In genomic region chr3:58994746-58995330, GRCh38 we compare ENCODE assay signal across 9 cellular contexts. TPM values are rescaled to one million over a fixed set of nuclear protein-coding genes. Genes with fewer than 3 reads are reported as not detected.
A peak's percentile ranks its signal among the peaks of the same experiment; 100 is the strongest.
DNase-seq lines count a peak whose midpoint lies in the region; ATAC-seq and TF ChIP-seq lines count a peak whose summit lies in the region.
"Had no signal": no experiment of that assay in that cellular context is flagged by ENCODE, and none has a peak within 500 bp of the region (broad histone marks: within the 10 kb centered on the region; RNA-seq: fewer than 3 reads in every experiment).

No MANE protein-coding gene starts in this region.

- in situ Hi-C loops in GM13977 (cut with MboI; ENCODE audit: low pct_unique_long_range_greater_than_20kb, low sequenced_read_pairs, unreplicated experiment) = no loop called here

- no peak overlapping the region for H3K4me3 ChIP-seq in fibroblast of lung (replicated peaks in 1 of 4; ENCODE audit: control extremely low read depth in 1 of 4, insufficient read depth in 1 of 4, low read depth in 3 of 4, low read length in 4 of 4)
- H3K4me3 ChIP-seq: skin epidermis had no signal

- no peaks in the 10 kb centered on the region for H3K9me3 Mint-ChIP-seq in T-helper 2 cell treated with Interferon-gamma antibody and Interleukin-4, amounts not matched to agents 5 μg/mL and 100 μg/mL, for 36 hours
- no peaks in the 10 kb centered on the region for H3K9me3 Mint-ChIP-seq in progenitor cell of endocrine pancreas (ENCODE audit: low read depth)

- H3K27me3 Mint-ChIP-seq in T-helper 2 cell treated with Interferon-gamma antibody and Interleukin-4, amounts not matched to agents 5 μg/mL and 100 μg/mL, for 36 hours (ENCODE audit: low read depth) = peaks cover 13% of the 10 kb centered on the region
- H3K27me3 Mint-ChIP-seq in progenitor cell of endocrine pancreas = no peaks in the 10 kb centered on the region

- H3K9ac ChIP-seq in fibroblast of lung (ENCODE audit: insufficient read depth, low read length) = no peak overlapping the region

- H3K27ac Mint-ChIP-seq in T-helper 2 cell treated with Interferon-gamma antibody and Interleukin-4, amounts not matched to agents 5 μg/mL and 100 μg/mL, for 36 hours = no peak overlapping the region
- no peak overlapping the region for H3K27ac Mint-ChIP-seq in progenitor cell of endocrine pancreas

- H3K4me2 ChIP-seq in fibroblast of lung (ENCODE audit: extremely low read depth, insufficient read depth, low read length) = no peak overlapping the region

- peaks cover 6% of the 10 kb centered on the region for H3K4me1 Mint-ChIP-seq in T-helper 2 cell treated with Interferon-gamma antibody and Interleukin-4, amounts not matched to agents 5 μg/mL and 100 μg/mL, for 36 hours (ENCODE audit: low read depth)
- peaks cover 3% of the 10 kb centered on the region for H3K4me1 Mint-ChIP-seq in progenitor cell of endocrine pancreas (ENCODE audit: low read depth)

- H3K27me3 ChIP-seq in fibroblast of lung (ENCODE audit: control insufficient read depth, insufficient read depth, low read length) = no peaks in the 10 kb centered on the region

- H3K9me3 ChIP-seq in fibroblast of lung (ENCODE audit: control insufficient read depth, insufficient read depth, low read depth, low read length) = no peaks in the 10 kb centered on the region

- H3K36me3 Mint-ChIP-seq in T-helper 2 cell treated with Interferon-gamma antibody and Interleukin-4, amounts not matched to agents 5 μg/mL and 100 μg/mL, for 36 hours (ENCODE audit: low read depth) = no peaks in the 10 kb centered on the region
- no peaks in the 10 kb centered on the region for H3K36me3 Mint-ChIP-seq in progenitor cell of endocrine pancreas (ENCODE audit: insufficient read depth)

- no peaks in the 10 kb centered on the region for H3K36me3 ChIP-seq in fibroblast of lung (ENCODE audit: control insufficient read depth, insufficient read depth, low read length)

- no peak overlapping the region for H3K4me3 Mint-ChIP-seq in T-helper 2 cell treated with Interferon-gamma antibody and Interleukin-4, amounts not matched to agents 5 μg/mL and 100 μg/mL, for 36 hours
- H3K4me3 Mint-ChIP-seq in progenitor cell of endocrine pancreas (ENCODE audit: low read depth) = no peak overlapping the region

- H4K20me1 ChIP-seq in fibroblast of lung (ENCODE audit: control insufficient read depth, extremely low read depth, insufficient read depth, low read length) = no peaks in the 10 kb centered on the region

- TF ChIP-seq CTCF in GM13977 (IDR thresholded peaks at IDR 0.05; ENCODE audit: extremely low read depth, insufficient read depth, missing control alignments) (peak; percentile 63), fibroblast of lung (conservative IDR thresholded peaks at IDR 0.05 in 1 of 2, IDR thresholded peaks at IDR 0.05 in 1 of 2; ENCODE audit: low read depth in 1 of 2, low read length in 2 of 2) (peak; percentile 92 to 94), progenitor cell of endocrine pancreas (IDR thresholded peaks at IDR 0.05; ENCODE audit: unreplicated experiment) (peak; percentile 87)

- peak overlapping the region; percentile 69 for H2AFZ ChIP-seq in fibroblast of lung (ENCODE audit: low read length)

- no peak overlapping the region for H3K27ac ChIP-seq in fibroblast of lung (ENCODE audit: insufficient read depth, low read length)
- H3K27ac ChIP-seq: skin epidermis had no signal

- no peak for ATAC-seq in HG03108 (IDR thresholded peaks at IDR 0.05; ENCODE audit: unreplicated experiment)

- DNase-seq in CD1c-positive myeloid dendritic cell (ENCODE audit: extremely low spot score) (peak; percentile 52), GM13977 (ENCODE audit: low spot score) (peak; percentile 57), NCI-H1105 treated with DMSO at 0.1 percent for 48 hours (lab: John Stamatoyannopoulos, UW) (peak; percentile 55), fibroblast of lung (ENCODE audit: low read depth in 2 of 2) (peak; percentile 60 to 83), progenitor cell of endocrine pancreas (ENCODE audit: low spot score, unreplicated experiment) (peak; percentile 28)
- DNase-seq in T-helper 2 cell treated with Interferon-gamma antibody and Interleukin-4, amounts not matched to agents 5 μg/mL and 100 μg/mL, for 36 hours (ENCODE audit: low spot score) = peak; percentile 6
- DNase-seq in activated CD4-positive, CD25-positive, alpha-beta regulatory T cell (lab: John Stamatoyannopoulos, UW) = no peak

- peaks cover 14% of the 10 kb centered on the region for H3K4me1 ChIP-seq in fibroblast of lung (ENCODE audit: control insufficient read depth, extremely low read depth, insufficient read depth, low read length)

- H3K79me2 ChIP-seq in fibroblast of lung (ENCODE audit: control insufficient read depth, insufficient read depth, low read length) = no peaks in the 10 kb centered on the region

RNA-seq across cellular contexts. Expression of gene CFAP20DC, which starts 55.0 kb away (rescaled TPM):
- 2.3 and 3.8 TPM in 2 replicates for total RNA-seq in fibroblast of lung
- polyA plus RNA-seq in fibroblast of lung = 1.9 and 2.7 TPM in 2 replicates
- polyA plus RNA-seq in fibroblast of lung (2012) = 1.0 and 1.1 TPM in 2 replicates
- polyA minus RNA-seq in fibroblast of lung (ENCODE audit: low replicate concordance) = 0.52 TPM in 1 of 2 replicates, not detected in the other
- 8.0 and 10.4 TPM in 2 replicates for total RNA-seq in progenitor cell of endocrine pancreas

Comparison
In these comparisons a context has a peak if more than half of its experiments do, and no peak if none do; other contexts are left out.
1. DNase-seq: peak in CD1c-positive myeloid dendritic cell (single experiment), GM13977 (single experiment), NCI-H1105 treated with DMSO at 0.1 percent for 48 hours (single experiment), T-helper 2 cell treated with Interferon-gamma antibody and Interleukin-4, amounts not matched to agents 5 μg/mL and 100 μg/mL, for 36 hours (single experiment), fibroblast of lung (2 of 2) and progenitor cell of endocrine pancreas (single experiment); none in activated CD4-positive, CD25-positive, alpha-beta regulatory T cell (0 of 4).
2. Peak in every context shown above with its lines, with median percentiles within 50 percentile points of each other: CTCF ChIP-seq.